Comparison of ENCODE assay signal across 1 cellular context in genomic region chr9:219036-219435, GRCh38. TPM values are rescaled to one million over a fixed set of nuclear protein-coding genes. Genes with fewer than 3 reads are reported as not detected.
"Had no signal": no experiment of that assay in that cellular context is flagged by ENCODE, and none has a peak within 500 bp of the region (broad histone marks: within the 10 kb centered on the region; RNA-seq: fewer than 3 reads in every experiment).

No MANE protein-coding gene starts in this region.

RNA-seq across cellular contexts. Expression of gene DOCK8, which starts 4.4 kb away (rescaled TPM):
- total RNA-seq: RPMI7951 had no signal
